5 cellular contexts compared by ENCODE assay signal in genomic region chr12:62463252-62463651, GRCh38. TPM values are rescaled to one million over a fixed set of nuclear protein-coding genes. Genes with fewer than 3 reads are reported as not detected.
A peak's percentile ranks its signal among the peaks of the same experiment; 100 is the strongest.
DNase-seq lines count a peak whose midpoint lies in the region; ATAC-seq, FAIRE-seq and TF ChIP-seq lines count a peak whose summit lies in the region.
"Not testable (repeated sequence)": the region's sequence is repeated elsewhere in the genome, so short reads cannot be mapped to it uniquely, and the experiment has no call there.

No MANE protein-coding gene starts in this region.

- H3K4me3 ChIP-seq in DND-41 (ENCODE audit: low read depth in 1 of 2, low read length in 2 of 2); HEK293 (ENCODE audit: low read depth, low read length); GM12878: not testable (repeated sequence)

- not testable (repeated sequence) for H3K36me3 ChIP-seq in DND-41 (ENCODE audit: insufficient read depth, low read length); HEK293 (ENCODE audit: control insufficient read depth in 2 of 2, insufficient read depth in 1 of 2, low read length in 2 of 2); GM12878 (ENCODE audit: control insufficient read depth in 2 of 2, insufficient read depth in 2 of 2, low read length in 1 of 2)

- not testable (repeated sequence) for TF ChIP-seq CTCF in DND-41 (IDR thresholded peaks at IDR 0.05; ENCODE audit: borderline replicate concordance, extremely low read depth, low read length, poor library complexity, severe bottlenecking); HEK293 (tag by site-specific recombination; IDR thresholded peaks at IDR 0.05); GM12878 (IDR thresholded peaks at IDR 0.05 in 2 of 3, conservative IDR thresholded peaks at IDR 0.05 in 1 of 3; ENCODE audit: control insufficient read depth in 2 of 3, extremely low read depth in 1 of 3, insufficient read depth in 1 of 3, low read depth in 3 of 3, low read length in 3 of 3)

- SMC1A ChIA-PET in GM12878 (lab: Charles Lee; ENCODE audit: uncharacterized antibody, unreplicated experiment) = interaction anchor here (1.3 kb wide), 1 partner anchor 331 kb away, joined by 3 read pairs; no protein-coding TSS in a partner anchor

- H3K4me1 ChIP-seq in DND-41 (ENCODE audit: insufficient read depth, low read length) = peaks cover 20% of the 10 kb centered on the region
- H3K4me1 ChIP-seq in HEK293 (ENCODE audit: control insufficient read depth, insufficient read depth, low read length); GM12878 (ENCODE audit: control insufficient read depth, insufficient read depth, low read length): not testable (repeated sequence)

- not testable (repeated sequence) for BruUV-seq in GM12878 (replicated peaks; lab: Mats Ljungman, UMichigan)

- H4K20me1 ChIP-seq in DND-41 (ENCODE audit: insufficient read depth, low read length); GM12878 (ENCODE audit: control insufficient read depth, insufficient read depth): not testable (repeated sequence)

- intact Hi-C loops in GM12878 (cut with micrococcal nuclease; ENCODE audit: unreplicated experiment) = not testable (repeated sequence)

- not testable (repeated sequence) for H3K9ac ChIP-seq in DND-41 (ENCODE audit: low read depth, low read length); GM12878 (ENCODE audit: control insufficient read depth, insufficient read depth, low read length)

- RAD21 ChIA-PET in GM12878 (lab: Charles Lee; ENCODE audit: unreplicated experiment) = not testable (repeated sequence)

- not testable (repeated sequence) for H2AFZ ChIP-seq in DND-41 (ENCODE audit: low read depth, low read length); GM12878 (ENCODE audit: control insufficient read depth, low read depth, low read length)

- H3K79me2 ChIP-seq in DND-41 (ENCODE audit: insufficient read depth, low read length) = peaks cover 25% of the 10 kb centered on the region
- peaks cover 18% of the 10 kb centered on the region for H3K79me2 ChIP-seq in GM12878 (ENCODE audit: control insufficient read depth, insufficient read depth, low read length)

- DNase-seq in DND-41 (peak; percentile 13), OCI-M1 (lab: John Stamatoyannopoulos, UW) (peak; percentile 27), erythroblast (lab: John Stamatoyannopoulos, UW) (peak; percentile 19 to 25)
- DNase-seq in GM12878 (ENCODE audit: low read depth, low spot score) = not testable (repeated sequence)

- POLR2A ChIA-PET in HEK293 (lab: Yijun Ruan, JAX); GM12878 (lab: Charles Lee): not testable (repeated sequence)

- H3K9me3 ChIP-seq in DND-41 (ENCODE audit: insufficient read depth, low read length, severe bottlenecking); HEK293 (ENCODE audit: control insufficient read depth, insufficient read depth, low read depth, low read length); GM12878 (replicated peaks; ENCODE audit: control insufficient read depth, insufficient read depth, low read length): not testable (repeated sequence)

- in situ Hi-C loops in GM12878 (cut with MboI) = not testable (repeated sequence)

- TF ChIP-seq EP300 in GM12878 (IDR thresholded peaks at IDR 0.05; ENCODE audit: borderline replicate concordance in 1 of 2, control insufficient read depth in 1 of 2, low read depth in 2 of 2, low read length in 2 of 2) = not testable (repeated sequence)

- not testable (repeated sequence) for TF ChIP-seq RAD21 in GM12878 (IDR thresholded peaks at IDR 0.05; ENCODE audit: insufficient read depth, low read depth, low read length)

- H3K27me3 ChIP-seq in DND-41 (ENCODE audit: insufficient read depth, low read length, poor library complexity); GM12878 (replicated peaks in 1 of 2; ENCODE audit: control insufficient read depth in 2 of 2, insufficient read depth in 2 of 2, low read length in 1 of 2): not testable (repeated sequence)

- TF ChIP-seq POLR2A in GM12878 (IDR thresholded peaks at IDR 0.05; ENCODE audit: low read depth, low read length); erythroblast (IDR thresholded peaks at IDR 0.05; ENCODE audit: low read length): not testable (repeated sequence)

- CTCF ChIA-PET in HEK293 (lab: Yijun Ruan, JAX); GM12878 (lab: Yijun Ruan, JAX): not testable (repeated sequence)

- FAIRE-seq in GM12878 (lab: Jason Lieb, UNC) = not testable (repeated sequence)

- H3K27ac ChIP-seq in DND-41 (ENCODE audit: low read length); HEK293 (ENCODE audit: extremely low read depth, low read depth, low read length); GM12878 (ENCODE audit: control insufficient read depth, insufficient read depth): not testable (repeated sequence)

- not testable (repeated sequence) for H3K4me2 ChIP-seq in DND-41 (ENCODE audit: insufficient read depth, low read length); GM12878 (ENCODE audit: control insufficient read depth, insufficient read depth)

- WGBS in GM12878 (ENCODE audit: insufficient coverage, insufficient replicate concordance, low lambda C conversion rate, missing lambda C conversion rate) = 51% methylated on average over 7 of the region's 7 CpGs

- ATAC-seq in DND-41 (ENCODE audit: insufficient read depth, low read depth); GM12878: not testable (repeated sequence)

TF ChIP-seq in HEK293, 187 proteins besides CTCF, POLR2A, EP300 and RAD21:
- TF ChIP-seq SETDB1 (IDR thresholded peaks at IDR 0.05; ENCODE audit: insufficient read length, low read length) = peak; percentile 69

TF ChIP-seq in GM12878, 131 proteins besides CTCF, POLR2A, EP300 and RAD21:
- TF ChIP-seq CBX5 (IDR thresholded peaks at IDR 0.05; ENCODE audit: low read depth) = 0 out of 2 replicates have a peak, but pooled peaks have one; percentile 29

RNA-seq across cellular contexts. Expression of gene MON2, which starts 3.4 kb away (rescaled TPM):
- total RNA-seq in GM12878 (2013; cell fraction: nucleolus; rRNA removed) = 350 and 393 TPM in 2 replicates
- total RNA-seq in GM12878 (2014; rRNA removed) = 23.8 and 24.9 TPM in 2 replicates
- 34.3 and 39.2 TPM in 2 replicates for total RNA-seq in GM12878 (2014; rRNA removed; fragmentation: Illumina TruSeq; extraction: Trizol)
- total RNA-seq in GM12878 (2021) = 28.7 and 32.4 TPM in 2 replicates
- 9.7 TPM for polyA plus RNA-seq in GM12878 (2011; ENCODE audit: low read depth)
- polyA plus RNA-seq in GM12878 (2011; rRNA removed) = 22.9 and 31.9 TPM in 2 replicates
- polyA plus RNA-seq in GM12878 (2011; cell fraction: cytosol; rRNA removed) = 5.5 and 10.3 TPM in 2 replicates
- polyA plus RNA-seq in GM12878 (2011; cell fraction: nucleus; rRNA removed) = 54.9 TPM in 2 replicates
- 15.3 and 21.1 TPM in 2 replicates for polyA plus RNA-seq in GM12878 (2012)
- 27.1 and 34.6 TPM in 2 replicates for polyA plus RNA-seq in GM12878 (2014; fragmentation: Illumina TruSeq; extraction: Trizol)
- polyA plus RNA-seq in GM12878 (2014; fragmentation: Nextera tagmentation; extraction: Ambion mirVana) = 1 to 10 TPM; 5.4 to 5.9 TPM
- polyA plus RNA-seq in GM12878 (2014; rRNA removed) = 16.9 and 17.9 TPM in 2 replicates
- polyA plus RNA-seq in GM12878 (2016; fragmentation: Nextera tagmentation; extraction: Ambion mirVana) = 10 to 100 TPM; 22.0 to 25.2 TPM
- 34.5 and 49.2 TPM in 2 replicates for polyA minus RNA-seq in GM12878 (2011; rRNA and poly(A)+ RNA removed)
- polyA minus RNA-seq in GM12878 (2011; cell fraction: cytosol; rRNA and poly(A)+ RNA removed) = 9.1 and 14.2 TPM in 2 replicates
- polyA minus RNA-seq in GM12878 (2011; cell fraction: nucleus; rRNA and poly(A)+ RNA removed) = 57.7 and 76.9 TPM in 2 replicates
